7 cellular contexts compared by ENCODE assay signal in genomic region chr7:71026-71425, GRCh38.
DNase-seq lines count a peak whose midpoint lies in the region; ATAC-seq and TF ChIP-seq lines count a peak whose summit lies in the region.
"Not testable (repeated sequence)": the region's sequence is repeated elsewhere in the genome, so short reads cannot be mapped to it uniquely, and the experiment has no call there.

No MANE protein-coding gene starts in this region.

- not testable (repeated sequence) for H3K4me1 ChIP-seq in right lobe of liver; rectal smooth muscle tissue (ENCODE audit: control insufficient read depth, insufficient read depth, low read length)
- H3K4me1 ChIP-seq in tibial nerve = peaks cover 0 to 30% (median 0%) of the 10 kb centered on the region in 4 donors

- WGBS in right lobe of liver (ENCODE audit: insufficient coverage, low coverage, low lambda C conversion rate, missing lambda C conversion rate) = 70% methylated on average over 4 of the region's 6 CpGs
- WGBS in tibial nerve, 2 donors = 17 to 25% methylated on average over 6 of the region's 6 CpGs

- not testable (repeated sequence) for TF ChIP-seq CTCF in astrocyte of the spinal cord (IDR thresholded peaks at IDR 0.05; ENCODE audit: low read depth, low read length); right lobe of liver (IDR thresholded peaks at IDR 0.05); tibial nerve (IDR thresholded peaks at IDR 0.05)

- intact Hi-C loops in cardiac septum (cut with DNase I); right lobe of liver (cut with DNase I): not testable (repeated sequence)

- not testable (repeated sequence) for TF ChIP-seq POLR2A in right lobe of liver (IDR thresholded peaks at IDR 0.05); tibial nerve (IDR thresholded peaks at IDR 0.05)

- not testable (repeated sequence) for H3K9ac ChIP-seq in rectal smooth muscle tissue (ENCODE audit: low read length)

- not testable (repeated sequence) for H3K36me3 ChIP-seq in right lobe of liver; rectal smooth muscle tissue (ENCODE audit: control insufficient read depth, insufficient read depth, low read length); tibial nerve

- H3K9me3 ChIP-seq in right lobe of liver, tibial nerve: not testable (repeated sequence)

- not testable (repeated sequence) for H3K4me3 ChIP-seq in astrocyte of the spinal cord (ENCODE audit: low read depth, low read length); right lobe of liver; rectal smooth muscle tissue (ENCODE audit: low read length); tibial nerve

- not testable (repeated sequence) for H3K27me3 ChIP-seq in right lobe of liver; rectal smooth muscle tissue (ENCODE audit: control insufficient read depth, insufficient read depth, low read length); tibial nerve

- in situ Hi-C loops in astrocyte of the spinal cord (cut with HindIII; ENCODE audit: low sequenced_read_pairs) = not testable (repeated sequence)

- not testable (repeated sequence) for ATAC-seq in right lobe of liver

- H3K27ac ChIP-seq in right lobe of liver = not testable (repeated sequence)
- peak overlapping the region; percentile 55 for H3K27ac ChIP-seq in rectal smooth muscle tissue (ENCODE audit: low read depth, low read length)
- H3K27ac ChIP-seq in tibial nerve = peak overlapping the region in 2 of 4 donors; percentile 11 to 43

- not testable (repeated sequence) for TF ChIP-seq EP300 in tibial nerve (IDR thresholded peaks at IDR 0.05)

- DNase-seq in M059J (ENCODE audit: low read depth) (peak; percentile 28), astrocyte of the spinal cord (ENCODE audit: low read depth, low spot score) (peak; percentile 33), fibroblast of gingiva (ENCODE audit: low read depth) (peak; percentile 70), cardiac septum (ENCODE audit: low spot score) (peak; percentile 57), right lobe of liver (peak in 2 of 3 donors; percentile 6 to 11), tibial nerve (ENCODE audit: low spot score in 2 of 2) (peak; percentile 67 to 82)

Comparison
In these comparisons a context has a peak if more than half of its experiments do, and no peak if none do; other contexts are left out.
1. DNase-seq: peak in every context shown above with its lines; median percentile 74 in tibial nerve; 70 in fibroblast of gingiva; 57 in cardiac septum; 33 in astrocyte of the spinal cord; 28 in M059J; 8 in right lobe of liver.